ENCODE assay signal across 1 cellular context in genomic region chr12:2034633-2035420, GRCh38.
TF ChIP-seq lines count a peak whose summit lies in the region.

No MANE protein-coding gene starts in this region.

TF ChIP-seq in HepG2, 621 proteins besides CTCF, POLR2A, EP300 and RAD21 (continued from another document):
- peak; percentile 57; the same call in 1 of the 2 replicates for TF ChIP-seq ZNF574 (CRISPR knock-in tag; IDR thresholded peaks at IDR 0.05)
- no peak for TF ChIP-seq CERS6 (CRISPR knock-in tag; IDR thresholded peaks at IDR 0.05)
- TF ChIP-seq TAF1 (CRISPR knock-in tag; IDR thresholded peaks at IDR 0.05) = no peak
- TF ChIP-seq ZFP36L2 (CRISPR knock-in tag; IDR thresholded peaks at IDR 0.05) = no peak
- no peak for TF ChIP-seq KLF11 (CRISPR knock-in tag; IDR thresholded peaks at IDR 0.05)
- 0 out of 2 replicates have a peak, but pooled peaks have one; percentile 20 for TF ChIP-seq FOXP4 (CRISPR knock-in tag; IDR thresholded peaks at IDR 0.05)
- peak; percentile 22; the same call in 1 of the 2 replicates for TF ChIP-seq SMC3 (IDR thresholded peaks at IDR 0.05; ENCODE audit: low read length)
- no peak for TF ChIP-seq ZNF337 (CRISPR knock-in tag; IDR thresholded peaks at IDR 0.05; ENCODE audit: borderline replicate concordance, low read depth)
- peak; percentile 48; the same call in 1 of the 2 replicates for TF ChIP-seq ZFP91 (CRISPR knock-in tag; IDR thresholded peaks at IDR 0.05; ENCODE audit: borderline replicate concordance)
- no peak for TF ChIP-seq MED1 (CRISPR knock-in tag; IDR thresholded peaks at IDR 0.05)
- TF ChIP-seq PREB (CRISPR knock-in tag; IDR thresholded peaks at IDR 0.05) = no peak
TF ChIP-seq in HepG2: peak in this region for 113.
